Comparison of ENCODE assay signal across 2 cellular contexts in genomic region chr2:240013343-240013742, GRCh38.
TF ChIP-seq lines count a peak whose summit lies in the region.

No MANE protein-coding gene starts in this region.

TF ChIP-seq in HCT116, 20 proteins besides CTCF, POLR2A, EP300 and RAD21 (continued from another document):
- TF ChIP-seq ZBTB33 (IDR thresholded peaks at IDR 0.05; ENCODE audit: extremely low read depth, insufficient replicate concordance, low read length) (no peak), EZH2 (IDR thresholded peaks at IDR 0.05) (no peak), ZFX (IDR thresholded peaks at IDR 0.05) (no peak), TCF7L2 (IDR thresholded peaks at IDR 0.05; ENCODE audit: borderline replicate concordance, extremely low read depth, insufficient read depth, insufficient read length) (no peak), FOSL1 (IDR thresholded peaks at IDR 0.05; ENCODE audit: low read depth) (no peak), SIN3A (IDR thresholded peaks at IDR 0.05; ENCODE audit: low read depth) (no peak), SP1 (IDR thresholded peaks at IDR 0.05; ENCODE audit: low read depth) (no peak), EGR1 (IDR thresholded peaks at IDR 0.05; ENCODE audit: low read depth) (no peak), POLR2AphosphoS5 (IDR thresholded peaks at IDR 0.05; ENCODE audit: low read depth, low read length) (no peak), ELF1 (IDR thresholded peaks at IDR 0.05; ENCODE audit: borderline replicate concordance, low read depth) (no peak), CEBPB (IDR thresholded peaks at IDR 0.05; ENCODE audit: low read depth) (no peak), ATF3 (IDR thresholded peaks at IDR 0.05) (no peak), EZH2phosphoT487 (IDR thresholded peaks at IDR 0.05; ENCODE audit: borderline replicate concordance) (no peak), JUND (IDR thresholded peaks at IDR 0.05) (no peak)

TF ChIP-seq in GM23338, 12 proteins besides CTCF, POLR2A, EP300 and RAD21 (continued from another document):
- TF ChIP-seq ZNF462 (CRISPR knock-in tag; IDR thresholded peaks at IDR 0.05) (no peak), JUNB (IDR thresholded peaks at IDR 0.05; ENCODE audit: unreplicated experiment) (no peak), ETS1 (IDR thresholded peaks at IDR 0.05) (no peak), NANOG (IDR thresholded peaks at IDR 0.05; ENCODE audit: borderline replicate concordance) (no peak), EZH2phosphoT487 (IDR thresholded peaks at IDR 0.05; ENCODE audit: unreplicated experiment) (no peak), REST (IDR thresholded peaks at IDR 0.05; ENCODE audit: unreplicated experiment) (no peak)
